In the genomic region with DNA sequence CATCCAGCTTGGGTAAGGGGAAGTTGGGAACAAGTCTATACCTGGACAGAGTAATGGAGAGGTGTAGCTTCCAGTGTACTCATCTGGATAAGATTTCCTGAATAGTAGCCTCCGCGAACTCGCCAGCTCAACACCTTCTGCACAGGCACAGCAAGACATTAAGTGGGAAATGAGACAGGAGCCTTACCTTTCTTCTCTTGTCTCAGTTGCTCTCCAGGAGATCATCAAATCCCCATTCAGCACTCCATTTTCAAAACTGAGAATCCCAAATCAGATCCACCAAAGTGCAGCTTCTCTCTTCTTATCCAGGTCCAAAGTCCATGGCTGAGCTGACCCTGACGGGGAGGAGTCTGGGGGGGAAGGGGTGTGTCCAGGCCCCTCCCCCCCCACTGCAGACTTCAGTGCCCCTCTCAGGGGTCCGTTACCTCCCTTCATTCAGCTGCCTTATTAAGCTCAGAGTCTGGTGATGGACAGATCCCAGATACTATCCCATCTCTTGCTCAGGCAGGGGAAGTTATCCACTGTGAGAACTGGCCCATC, we compare ENCODE assay signal across 9 cellular contexts. TPM values are rescaled to one million over a fixed set of nuclear protein-coding genes. Genes with fewer than 3 reads are reported as not detected.
DNase-seq lines count a peak whose midpoint lies in the region; ATAC-seq and TF ChIP-seq lines count a peak whose summit lies in the region.
"Had no signal": no experiment of that assay in that cellular context is flagged by ENCODE, and none has a peak within 500 bp of the region (broad histone marks: within the 10 kb centered on the region; RNA-seq: fewer than 3 reads in every experiment).

No MANE protein-coding gene starts in this region.

- peak overlapping the region; percentile 18 for H3K4me2 ChIP-seq in neuronal stem cell (ENCODE audit: insufficient read depth, low read length, poor library complexity, severe bottlenecking)

- no peak overlapping the region for H2AK5ac ChIP-seq in neuronal stem cell (ENCODE audit: low read depth, low read length)

- ATAC-seq in GM21381 (IDR thresholded peaks at IDR 0.05; ENCODE audit: unreplicated experiment) (no peak), GM21360 (IDR thresholded peaks at IDR 0.05; ENCODE audit: unreplicated experiment) (no peak)

- H3K36me3 ChIP-seq in duodenal mucosa (ENCODE audit: control insufficient read depth in 1 of 2, insufficient read depth in 2 of 2, low read length in 2 of 2) (peaks cover 0 to 7% of the 10 kb centered on the region in 2 donors), neuronal stem cell (replicated peaks in 1 of 2; ENCODE audit: control insufficient read depth in 2 of 2, insufficient read depth in 2 of 2, low read length in 2 of 2) (peaks cover 3 to 25% of the 10 kb centered on the region in 2 donors), brain microvascular endothelial cell (replicated peaks) (no peaks in the 10 kb centered on the region)

- H3K27me3 ChIP-seq in duodenal mucosa (ENCODE audit: control insufficient read depth in 1 of 2, insufficient read depth in 2 of 2, low read length in 2 of 2), result no peaks in the 10 kb centered on the region
- no peaks in the 10 kb centered on the region for H3K27me3 ChIP-seq in neuronal stem cell (ENCODE audit: control insufficient read depth in 3 of 3, insufficient read depth in 3 of 3, low read depth in 1 of 3, low read length in 3 of 3)
- H3K27me3 ChIP-seq in brain microvascular endothelial cell (replicated peaks), result no peaks in the 10 kb centered on the region

- no peak overlapping the region for H3K4ac ChIP-seq in neuronal stem cell (ENCODE audit: low read length)

- no peaks in the 10 kb centered on the region for H3K79me1 ChIP-seq in neuronal stem cell (ENCODE audit: low read depth, low read length)

- H3K14ac ChIP-seq in neuronal stem cell (ENCODE audit: low read length), result no peak overlapping the region

- H3K4me3 ChIP-seq in duodenal mucosa (ENCODE audit: low read depth in 1 of 2, low read length in 2 of 2) (peak overlapping the region; percentile 85 to 90), neuronal stem cell (ENCODE audit: low read length in 2 of 2) (peak overlapping the region in 1 of 2 donors; percentile 95), brain microvascular endothelial cell (ENCODE audit: low read depth, low read length) (no peak overlapping the region)

- no peak for TF ChIP-seq CTCF in brain microvascular endothelial cell (IDR thresholded peaks at IDR 0.05; ENCODE audit: low read depth, low read length, missing control alignments)

- H3K4me1 ChIP-seq in duodenal mucosa (ENCODE audit: control insufficient read depth in 1 of 2, insufficient read depth in 2 of 2, low read length in 2 of 2) (peaks cover 59 to 66% of the 10 kb centered on the region in 2 donors), neuronal stem cell (ENCODE audit: control insufficient read depth in 2 of 2, insufficient read depth in 1 of 2, low read depth in 1 of 2, low read length in 2 of 2) (peaks cover 16 to 23% of the 10 kb centered on the region in 2 donors)

- H2BK12ac ChIP-seq in neuronal stem cell (ENCODE audit: low read length), result no peak overlapping the region

- H3K9ac ChIP-seq in duodenal mucosa (ENCODE audit: low read depth in 1 of 2, low read length in 2 of 2) (peak overlapping the region; percentile 58), neuronal stem cell (ENCODE audit: low read depth, low read length, poor library complexity) (no peak overlapping the region)

- H3K18ac ChIP-seq in neuronal stem cell (ENCODE audit: low read length), result no peak overlapping the region

- in situ Hi-C loops in brain microvascular endothelial cell (cut with HindIII; ENCODE audit: low pct_ligation_motif_present, low sequenced_read_pairs), result no loop called here

- H4K91ac ChIP-seq in neuronal stem cell (ENCODE audit: low read depth, low read length, poor library complexity), result no peak overlapping the region

- no peak overlapping the region for H2BK15ac ChIP-seq in neuronal stem cell (ENCODE audit: low read length)

- H3K9me3 ChIP-seq in duodenal mucosa (ENCODE audit: control insufficient read depth in 1 of 2, low read length in 2 of 2) (no peaks in the 10 kb centered on the region), neuronal stem cell (replicated peaks in 1 of 2; ENCODE audit: control insufficient read depth in 2 of 2, insufficient read depth in 1 of 2, low read depth in 1 of 2, low read length in 2 of 2) (no peaks in the 10 kb centered on the region)

- no peak overlapping the region for H2AFZ ChIP-seq in neuronal stem cell (ENCODE audit: low read length)

- H2BK120ac ChIP-seq in neuronal stem cell (ENCODE audit: low read depth, low read length), result no peak overlapping the region

- no peak overlapping the region for H3K23ac ChIP-seq in neuronal stem cell (ENCODE audit: low read depth, low read length, poor library complexity)

- H3K27ac ChIP-seq in duodenal mucosa (ENCODE audit: low read depth, low read length) (no peak overlapping the region), neuronal stem cell (replicated peaks; ENCODE audit: low read length) (no peak overlapping the region), brain microvascular endothelial cell (no peak overlapping the region)

- DNase-seq in CD1c-positive myeloid dendritic cell (ENCODE audit: extremely low spot score) (peak; percentile 26), NCI-H82 treated with DMSO at 0.1 percent for 48 hours (lab: John Stamatoyannopoulos, UW; ENCODE audit: unreplicated experiment) (peak; percentile 61), neuronal stem cell (ENCODE audit: low spot score) (no peak), brain microvascular endothelial cell (no peak), D341Med (ENCODE audit: low spot score) (no peak)
- DNase-seq: posterior cingulate gyrus had no signal

- H2BK5ac ChIP-seq in neuronal stem cell (ENCODE audit: low read length), result no peak overlapping the region

- H4K8ac ChIP-seq in neuronal stem cell (ENCODE audit: low read depth, low read length), result no peak overlapping the region

- no CpG with 5 or more reads among the region's 5 CpGs for WGBS in neuronal stem cell (ENCODE audit: extremely low coverage in 2 of 2, insufficient read length in 2 of 2, insufficient replicate concordance in 1 of 2), 2 donors

RNA-seq across cellular contexts. Expression of a gene that starts 5.9 kb away (rescaled TPM):
- 43.6 TPM for polyA plus RNA-seq in neuronal stem cell (2013, experiment 1 of 2)
- 43.0 TPM for polyA plus RNA-seq in neuronal stem cell (2013, experiment 2 of 2)

RNA-seq across cellular contexts. Expression of a gene that starts 52.5 kb away (rescaled TPM):
- 36.6 TPM for polyA plus RNA-seq in neuronal stem cell (2013, experiment 1 of 2)
- polyA plus RNA-seq in neuronal stem cell (2013, experiment 2 of 2), result 36.1 TPM

Comparison
In these comparisons a context has a peak if more than half of its experiments do, and no peak if none do; other contexts are left out.
1. DNase-seq: peak in CD1c-positive myeloid dendritic cell (single experiment) and NCI-H82 treated with DMSO at 0.1 percent for 48 hours (single experiment); none in neuronal stem cell (single experiment), brain microvascular endothelial cell (single experiment) and D341Med (single experiment).